Comparison of ENCODE assay signal across 11 cellular contexts in genomic region chr14:68392393-68393085, GRCh38.
DNase-seq lines count a peak whose midpoint lies in the region; ATAC-seq and TF ChIP-seq lines count a peak whose summit lies in the region.
"Had no signal": no experiment of that assay in that cellular context is flagged by ENCODE, and none has a peak within 500 bp of the region (broad histone marks: within the 10 kb centered on the region; RNA-seq: fewer than 3 reads in every experiment).

No MANE protein-coding gene starts in this region.

- no peak overlapping the region for H3K4me3 ChIP-seq in hepatocyte

- 25% methylated on average over 7 of the region's 7 CpGs for WGBS in hepatocyte (ENCODE audit: low lambda C conversion rate, missing lambda C conversion rate)

- H3K9me2 ChIP-seq in hepatocyte (replicated peaks; ENCODE audit: insufficient read depth) = no peaks in the 10 kb centered on the region

- H3K4me2 ChIP-seq in hepatocyte = peak overlapping the region; percentile 52

- no peaks in the 10 kb centered on the region for H3K9me3 ChIP-seq in hepatocyte (ENCODE audit: low read depth)

- H3K4me1 ChIP-seq in hepatocyte (ENCODE audit: insufficient read depth) = peaks cover 47% of the 10 kb centered on the region

- H3K79me2 ChIP-seq in hepatocyte = no peaks in the 10 kb centered on the region

- ATAC-seq in GM19351 (IDR thresholded peaks at IDR 0.05; ENCODE audit: unreplicated experiment) (no peak), GM21367 (IDR thresholded peaks at IDR 0.05; ENCODE audit: unreplicated experiment) (no peak)

- DNase-seq in ELF-1 (ENCODE audit: low read depth, low spot score) (peak; percentile 19), UCSD-AML1 (lab: John Stamatoyannopoulos, UW; ENCODE audit: unreplicated experiment) (peak; percentile 18), hepatocyte (ENCODE audit: low spot score) (peak; percentile 79), putamen (ENCODE audit: low spot score) (peak; percentile 40), NCI-H1436 treated with DMSO at 0.1 percent for 48 hours (lab: John Stamatoyannopoulos, UW) (no peak), NCI-H2081 (lab: John Stamatoyannopoulos, UW) (no peak)
- DNase-seq: cortex of kidney, DMS79 treated with DMSO at 0.1 percent for 48 hours, NCI-H1048 had no signal

- peak overlapping the region; percentile 84 for H3K27ac ChIP-seq in hepatocyte

- H3K27me3 ChIP-seq in hepatocyte = no peaks in the 10 kb centered on the region

- no peak overlapping the region for H2AFZ ChIP-seq in hepatocyte

- H3K36me3 ChIP-seq in hepatocyte (replicated peaks; ENCODE audit: insufficient read depth, low read depth) = no peaks in the 10 kb centered on the region

- no peak for TF ChIP-seq CTCF in hepatocyte (IDR thresholded peaks at IDR 0.05; ENCODE audit: poor library complexity)

- no peaks in the 10 kb centered on the region for H4K20me1 ChIP-seq in hepatocyte (ENCODE audit: insufficient read depth, poor library complexity, severe bottlenecking)

Comparison
In these comparisons a context has a peak if more than half of its experiments do, and no peak if none do; other contexts are left out.
1. DNase-seq: peak in ELF-1 (single experiment), UCSD-AML1 (single experiment), hepatocyte (single experiment) and putamen (single experiment); none in NCI-H1436 treated with DMSO at 0.1 percent for 48 hours (single experiment) and NCI-H2081 (0 of 2).